In the genomic region with DNA sequence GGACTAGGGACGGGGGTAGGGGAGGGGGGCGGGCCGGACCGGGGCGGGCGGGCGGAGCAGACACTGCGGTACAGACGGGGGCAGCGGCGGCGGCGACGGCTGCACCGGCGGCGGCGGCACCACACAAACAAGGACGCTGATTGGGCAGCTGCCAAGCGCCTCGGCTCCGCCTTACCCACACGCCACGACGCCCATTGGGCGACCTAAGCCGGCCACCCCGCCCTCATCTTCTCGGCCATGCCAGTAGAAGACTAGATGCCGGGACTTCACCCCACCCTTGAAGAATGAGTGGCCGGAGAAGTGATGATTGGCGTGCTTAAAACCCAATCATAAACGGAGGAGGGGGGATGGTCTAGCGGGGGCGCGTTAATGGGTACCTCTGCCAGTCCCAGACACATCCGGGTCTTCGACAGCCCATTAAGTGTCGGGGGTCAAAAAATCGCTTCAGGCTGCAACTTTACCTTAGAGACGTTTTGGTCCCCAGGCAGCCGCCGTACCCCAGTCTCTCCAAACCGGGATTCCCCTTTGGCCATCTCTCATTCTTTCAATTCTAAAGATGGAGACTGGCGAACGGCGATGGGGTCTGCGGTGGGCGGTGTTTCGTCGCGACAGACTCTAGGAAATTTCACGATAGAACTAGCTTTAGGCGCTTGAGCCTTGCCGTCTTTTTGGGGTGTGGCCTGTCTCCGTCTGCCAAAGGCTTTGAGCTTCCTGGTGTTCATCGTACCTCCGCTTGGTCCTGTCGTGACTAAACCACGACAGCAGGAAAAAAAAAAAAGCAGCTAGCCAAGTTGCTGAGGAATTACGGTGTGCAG, we compare ENCODE assay signal across 8 cellular contexts. TPM values are rescaled to one million over a fixed set of nuclear protein-coding genes. Genes with fewer than 3 reads are reported as not detected.
DNase-seq lines count a peak whose midpoint lies in the region; ATAC-seq and TF ChIP-seq lines count a peak whose summit lies in the region.

A gene (minus strand): TSS at position 135 of the 815 bp plus-strand sequence. CDS start 94,625 bp downstream, outside the sequence.

- intact Hi-C loops in PC-9 (cut with micrococcal nuclease; ENCODE audit: unreplicated experiment), result loop anchor here (1.0 to 10.0 kb wide), 2 partner anchors 35 to 118 kb away; a partner anchor contains a TSS

- H3F3A ChIP-seq in PC-9 (ENCODE audit: insufficient read depth, low read depth), result peaks cover 15% of the 10 kb centered on the region; the same call in 1 of the 2 replicates

- H2AFZ ChIP-seq in PC-9, result peak within 1 kb of the TSS; percentile 86

- H3K9me2 ChIP-seq in PC-9 (ENCODE audit: insufficient read depth), result no peaks in the 10 kb centered on the region

- H3K27ac ChIP-seq in PC-9 (peak within 1 kb of the TSS; percentile 76), esophagus (ENCODE audit: low read depth in 2 of 2, low read length in 1 of 2) (peak within 1 kb of the TSS; percentile 93 to 94)

- H3K9ac ChIP-seq in mucosa of stomach (ENCODE audit: low read length), result peak within 1 kb of the TSS; percentile 83

- DNase-seq in DMS153 (lab: John Stamatoyannopoulos, UW), result peak; percentile 100
- DNase-seq in Jurkat, Clone E6-1 (ENCODE audit: low read depth, low spot score), result peak; percentile 100
- DNase-seq in PC-9, result peak; percentile 99
- peak; percentile 96 for DNase-seq in activated T-cell treated with anti-CD3 and anti-CD28 coated beads, Interleukin-2, amount 50 U/mL, for 1 hour
- peak; percentile 92 to 97 for DNase-seq in stimulated activated CD8-positive, alpha-beta memory T cell treated with anti-CD3 and anti-CD28 coated beads, Interleukin-7, amount 100 ng/mL, for 1 hour (ENCODE audit: low read depth in 2 of 2)

- H3K36me3 ChIP-seq in PC-9 (ENCODE audit: low read depth), result no peaks in the 10 kb centered on the region; the same call in 1 of the 2 replicates
- no peaks in the 10 kb centered on the region for H3K36me3 ChIP-seq in esophagus (ENCODE audit: control insufficient read depth in 2 of 2, insufficient read depth in 2 of 2, low read length in 1 of 2)
- no peaks in the 10 kb centered on the region for H3K36me3 ChIP-seq in mucosa of stomach (ENCODE audit: control insufficient read depth, insufficient read depth, low read length)

- H3K4me3 ChIP-seq in Jurkat, Clone E6-1 (ENCODE audit: low read length), result peak within 1 kb of the TSS; percentile 95
- H3K4me3 ChIP-seq in PC-9, result peak within 1 kb of the TSS; percentile 75
- H3K4me3 ChIP-seq in esophagus (ENCODE audit: low read depth in 1 of 2, low read length in 2 of 2), result peak within 1 kb of the TSS; percentile 80 to 97
- H3K4me3 ChIP-seq in mucosa of stomach (ENCODE audit: low read length), result peak within 1 kb of the TSS; percentile 84

- WGBS in esophagus, 2 donors, result 0 to 1% methylated on average over 60 to 61 of the region's 61 CpGs

- CTCF ChIA-PET in PC-9 (lab: Charles Lee), result interaction anchor here (0.6 to 0.8 kb wide), 3 partner anchors 13 to 357 kb away, joined by 4 read pairs; no protein-coding TSS in a partner anchor

- POLR2A ChIA-PET in PC-9 (lab: Charles Lee; ENCODE audit: unreplicated experiment), result interaction anchor here (0.5 to 0.7 kb wide), 9 partner anchors 12 to 1013 kb away, joined by 3 to 15 read pairs (median 4); a partner anchor contains a TSS

- H3K4me2 ChIP-seq in PC-9, result peak within 1 kb of the TSS; percentile 87

- peak; percentile 91 for ATAC-seq in GM21619 (IDR thresholded peaks at IDR 0.05; ENCODE audit: unreplicated experiment)

- peaks cover 32% of the 10 kb centered on the region for H3K4me1 ChIP-seq in PC-9 (replicated peaks; ENCODE audit: insufficient read depth)
- peaks cover 0 to 3% of the 10 kb centered on the region in 2 donors for H3K4me1 ChIP-seq in esophagus (ENCODE audit: control insufficient read depth in 2 of 2, insufficient read depth in 2 of 2, low read length in 1 of 2)
- H3K4me1 ChIP-seq in mucosa of stomach (ENCODE audit: control insufficient read depth, insufficient read depth, low read length), result peaks cover 15% of the 10 kb centered on the region

- H3K27me3 ChIP-seq in PC-9 (ENCODE audit: insufficient read depth, low read depth), result no peaks in the 10 kb centered on the region
- H3K27me3 ChIP-seq in esophagus (ENCODE audit: control insufficient read depth in 1 of 2, insufficient read depth in 2 of 2, low read length in 2 of 2), result no peaks in the 10 kb centered on the region
- H3K27me3 ChIP-seq in mucosa of stomach (ENCODE audit: control insufficient read depth, insufficient read depth, low read length), result no peaks in the 10 kb centered on the region

- H3K9me3 ChIP-seq in PC-9 (ENCODE audit: insufficient read depth, low read depth), result no peaks in the 10 kb centered on the region
- H3K9me3 ChIP-seq in esophagus (ENCODE audit: control insufficient read depth in 2 of 2, insufficient read depth in 1 of 2, low read depth in 1 of 2, low read length in 1 of 2), result no peaks in the 10 kb centered on the region
- H3K9me3 ChIP-seq in mucosa of stomach (ENCODE audit: control insufficient read depth, low read length), result no peaks in the 10 kb centered on the region

- peaks cover 37% of the 10 kb centered on the region for H4K20me1 ChIP-seq in PC-9 (ENCODE audit: insufficient read depth)

- peaks cover 42% of the 10 kb centered on the region for H3K79me2 ChIP-seq in PC-9 (ENCODE audit: low read depth)

- TF ChIP-seq CTCF in PC-9 (conservative IDR thresholded peaks at IDR 0.05), result no peak

- BruUV-seq in PC-9 (replicated peaks; lab: Mats Ljungman, UMichigan), result no TSS peak

RNA-seq across cellular contexts. Expression of the gene that starts here (rescaled TPM):
- polyA plus RNA-seq in Jurkat, Clone E6-1 (2012; ENCODE audit: insufficient read depth, insufficient read length), result 10.1 TPM
- 51.4 and 56.1 TPM in 2 replicates for total RNA-seq in PC-9 (2021)
- polyA plus RNA-seq in esophagus, result 1 to 10 TPM; 3.2 to 4.4 TPM

Comparison
In these comparisons a context has a peak if more than half of its experiments do, and no peak if none do; other contexts are left out.
1. Peak in every context shown above with its lines: DNase-seq, ATAC-seq, H3K4me3 ChIP-seq and H3K27ac ChIP-seq.